Comparison of ENCODE assay signal across 1 cellular context in the genomic region with DNA sequence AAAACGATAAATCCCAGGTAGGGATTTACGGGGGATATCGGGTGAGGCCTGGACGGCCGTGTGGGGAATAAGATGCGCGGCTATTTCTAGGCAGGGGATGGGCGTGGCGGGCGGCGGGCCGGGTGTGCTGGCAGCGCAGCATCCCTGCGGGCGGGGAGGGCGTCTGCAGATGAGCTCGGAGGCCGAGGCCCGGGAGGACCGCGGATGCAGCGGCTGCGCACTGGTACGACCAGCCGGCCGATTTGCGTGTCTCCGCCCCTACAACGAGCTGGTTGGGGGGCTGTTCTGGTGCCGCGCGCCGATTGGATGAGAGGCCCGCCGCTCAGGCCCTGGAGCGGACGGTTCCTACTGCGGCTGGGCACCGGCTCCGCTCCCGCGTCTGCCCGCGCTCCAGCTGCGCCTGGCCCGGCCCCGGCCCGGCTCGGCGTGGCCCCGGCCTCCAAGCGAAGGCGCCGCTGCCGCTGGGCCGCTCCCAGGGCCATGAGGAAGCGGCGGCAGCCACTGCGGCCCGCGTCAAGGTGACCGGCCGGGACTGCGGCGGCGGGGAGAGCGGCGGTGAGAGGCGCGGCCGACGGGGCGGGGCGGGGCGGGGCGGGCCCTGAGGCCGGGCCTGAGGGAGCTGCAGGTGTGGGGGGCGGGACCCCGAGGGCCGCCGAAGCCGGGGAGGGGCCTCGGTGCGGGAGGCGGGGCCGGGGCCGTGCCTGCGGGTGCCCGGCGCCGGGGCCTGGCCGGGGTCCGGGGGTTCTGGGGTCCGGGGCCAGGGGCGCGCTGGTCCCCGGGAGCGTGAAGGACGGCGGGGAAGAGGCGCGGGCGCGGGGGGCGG.
TF ChIP-seq lines count a peak whose summit lies in the region.

Gene RALGPS1 (plus strand): TSS at position 325 of the 823 bp plus-strand sequence. CDS start 47,508 bp downstream, outside the sequence.

TF ChIP-seq in GM12878, 131 proteins besides CTCF, POLR2A, EP300 and RAD21 (continued from another document):
- TF ChIP-seq BMI1 (IDR thresholded peaks at IDR 0.05; ENCODE audit: borderline replicate concordance) = no peak
- 0 out of 2 replicates have a peak, but pooled peaks have one; percentile 21 for TF ChIP-seq NR2C1 (IDR thresholded peaks at IDR 0.05)
- TF ChIP-seq, protein P1, sequence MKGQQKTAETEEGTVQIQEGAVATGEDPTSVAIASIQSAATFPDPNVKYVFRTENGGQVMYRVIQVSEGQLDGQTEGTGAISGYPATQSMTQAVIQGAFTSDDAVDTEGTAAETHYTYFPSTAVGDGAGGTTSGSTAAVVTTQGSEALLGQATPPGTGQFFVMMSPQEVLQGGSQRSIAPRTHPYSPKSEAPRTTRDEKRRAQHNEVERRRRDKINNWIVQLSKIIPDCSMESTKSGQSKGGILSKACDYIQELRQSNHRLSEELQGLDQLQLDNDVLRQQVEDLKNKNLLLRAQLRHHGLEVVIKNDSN (IDR thresholded peaks at IDR 0.05; ENCODE audit: borderline replicate concordance, extremely low read length, insufficient read depth, low read depth, low read length) = no peak
- 0 out of 2 replicates have a peak, but pooled peaks have one; percentile 26 for TF ChIP-seq TCF3 (IDR thresholded peaks at IDR 0.05; ENCODE audit: borderline replicate concordance, insufficient read depth, low read depth, low read length)
- 0 out of 2 replicates have a peak, but pooled peaks have one; percentile 3 for TF ChIP-seq TCF12 (IDR thresholded peaks at IDR 0.05; ENCODE audit: low read depth, low read length)
- TF ChIP-seq ZNF207 (IDR thresholded peaks at IDR 0.05; ENCODE audit: borderline replicate concordance) = 0 out of 2 replicates have a peak, but pooled peaks have one; percentile 27
- no peak for TF ChIP-seq PAX5 (IDR thresholded peaks at IDR 0.05; ENCODE audit: borderline replicate concordance, low read depth, low read length)
- peak; percentile 92 for TF ChIP-seq GATAD2B (conservative IDR thresholded peaks at IDR 0.05; ENCODE audit: low read depth)
- peak; percentile 98 for TF ChIP-seq SP1 (IDR thresholded peaks at IDR 0.05; ENCODE audit: low read depth, low read length)
- TF ChIP-seq ZSCAN29 (IDR thresholded peaks at IDR 0.05) = peak; percentile 49; the same call in 1 of the 2 replicates
- TF ChIP-seq NFYA (IDR thresholded peaks at IDR 0.05; ENCODE audit: borderline replicate concordance, low read depth, low read length) = peak; percentile 26; the same call in 1 of the 2 replicates
- peak; percentile 36 for TF ChIP-seq KLF5 (IDR thresholded peaks at IDR 0.05; ENCODE audit: partially characterized antibody)
- TF ChIP-seq CHD2 (IDR thresholded peaks at IDR 0.05; ENCODE audit: borderline replicate concordance, low read depth, low read length) = peak; percentile 90
- no peak for TF ChIP-seq ZBTB33 (IDR thresholded peaks at IDR 0.05)
- TF ChIP-seq IRF3 (IDR thresholded peaks at IDR 0.05) = peak; percentile 79
- peak; percentile 77 for TF ChIP-seq IKZF1 (conservative IDR thresholded peaks at IDR 0.05)
- TF ChIP-seq, protein P2, sequence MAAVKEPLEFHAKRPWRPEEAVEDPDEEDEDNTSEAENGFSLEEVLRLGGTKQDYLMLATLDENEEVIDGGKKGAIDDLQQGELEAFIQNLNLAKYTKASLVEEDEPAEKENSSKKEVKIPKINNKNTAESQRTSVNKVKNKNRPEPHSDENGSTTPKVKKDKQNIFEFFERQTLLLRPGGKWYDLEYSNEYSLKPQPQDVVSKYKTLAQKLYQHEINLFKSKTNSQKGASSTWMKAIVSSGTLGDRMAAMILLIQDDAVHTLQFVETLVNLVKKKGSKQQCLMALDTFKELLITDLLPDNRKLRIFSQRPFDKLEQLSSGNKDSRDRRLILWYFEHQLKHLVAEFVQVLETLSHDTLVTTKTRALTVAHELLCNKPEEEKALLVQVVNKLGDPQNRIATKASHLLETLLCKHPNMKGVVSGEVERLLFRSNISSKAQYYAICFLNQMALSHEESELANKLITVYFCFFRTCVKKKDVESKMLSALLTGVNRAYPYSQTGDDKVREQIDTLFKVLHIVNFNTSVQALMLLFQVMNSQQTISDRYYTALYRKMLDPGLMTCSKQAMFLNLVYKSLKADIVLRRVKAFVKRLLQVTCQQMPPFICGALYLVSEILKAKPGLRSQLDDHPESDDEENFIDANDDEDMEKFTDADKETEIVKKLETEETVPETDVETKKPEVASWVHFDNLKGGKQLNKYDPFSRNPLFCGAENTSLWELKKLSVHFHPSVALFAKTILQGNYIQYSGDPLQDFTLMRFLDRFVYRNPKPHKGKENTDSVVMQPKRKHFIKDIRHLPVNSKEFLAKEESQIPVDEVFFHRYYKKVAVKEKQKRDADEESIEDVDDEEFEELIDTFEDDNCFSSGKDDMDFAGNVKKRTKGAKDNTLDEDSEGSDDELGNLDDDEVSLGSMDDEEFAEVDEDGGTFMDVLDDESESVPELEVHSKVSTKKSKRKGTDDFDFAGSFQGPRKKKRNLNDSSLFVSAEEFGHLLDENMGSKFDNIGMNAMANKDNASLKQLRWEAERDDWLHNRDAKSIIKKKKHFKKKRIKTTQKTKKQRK (IDR thresholded peaks at IDR 0.05; ENCODE audit: low read depth, low read length) = no peak
- peak; percentile 61 for TF ChIP-seq FOS (IDR thresholded peaks at IDR 0.05; ENCODE audit: borderline replicate concordance, extremely low read depth, insufficient read length)
- TF ChIP-seq DPF2 (IDR thresholded peaks at IDR 0.05) = peak; percentile 100
- TF ChIP-seq POLR2AphosphoS2 (IDR thresholded peaks at IDR 0.05; ENCODE audit: low read depth, low read length) = no peak
- no peak for TF ChIP-seq NBN (IDR thresholded peaks at IDR 0.05)
- TF ChIP-seq NFXL1 (IDR thresholded peaks at IDR 0.05; ENCODE audit: borderline replicate concordance) = peak; percentile 90
- TF ChIP-seq NKRF (conservative IDR thresholded peaks at IDR 0.05) = peak; percentile 76
- TF ChIP-seq, protein P3, sequence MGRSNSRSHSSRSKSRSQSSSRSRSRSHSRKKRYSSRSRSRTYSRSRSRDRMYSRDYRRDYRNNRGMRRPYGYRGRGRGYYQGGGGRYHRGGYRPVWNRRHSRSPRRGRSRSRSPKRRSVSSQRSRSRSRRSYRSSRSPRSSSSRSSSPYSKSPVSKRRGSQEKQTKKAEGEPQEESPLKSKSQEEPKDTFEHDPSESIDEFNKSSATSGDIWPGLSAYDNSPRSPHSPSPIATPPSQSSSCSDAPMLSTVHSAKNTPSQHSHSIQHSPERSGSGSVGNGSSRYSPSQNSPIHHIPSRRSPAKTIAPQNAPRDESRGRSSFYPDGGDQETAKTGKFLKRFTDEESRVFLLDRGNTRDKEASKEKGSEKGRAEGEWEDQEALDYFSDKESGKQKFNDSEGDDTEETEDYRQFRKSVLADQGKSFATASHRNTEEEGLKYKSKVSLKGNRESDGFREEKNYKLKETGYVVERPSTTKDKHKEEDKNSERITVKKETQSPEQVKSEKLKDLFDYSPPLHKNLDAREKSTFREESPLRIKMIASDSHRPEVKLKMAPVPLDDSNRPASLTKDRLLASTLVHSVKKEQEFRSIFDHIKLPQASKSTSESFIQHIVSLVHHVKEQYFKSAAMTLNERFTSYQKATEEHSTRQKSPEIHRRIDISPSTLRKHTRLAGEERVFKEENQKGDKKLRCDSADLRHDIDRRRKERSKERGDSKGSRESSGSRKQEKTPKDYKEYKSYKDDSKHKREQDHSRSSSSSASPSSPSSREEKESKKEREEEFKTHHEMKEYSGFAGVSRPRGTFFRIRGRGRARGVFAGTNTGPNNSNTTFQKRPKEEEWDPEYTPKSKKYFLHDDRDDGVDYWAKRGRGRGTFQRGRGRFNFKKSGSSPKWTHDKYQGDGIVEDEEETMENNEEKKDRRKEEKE (IDR thresholded peaks at IDR 0.05) = peak; percentile 23; the same call in 1 of the 2 replicates
TF ChIP-seq in GM12878: peak in this region for 27.
